Comparison of ENCODE assay signal across 24 cellular contexts in genomic region chr7:85682819-85683218, GRCh38.
DNase-seq lines count a peak whose midpoint lies in the region; ATAC-seq and TF ChIP-seq lines count a peak whose summit lies in the region.
"Had no signal": no experiment of that assay in that cellular context is flagged by ENCODE, and none has a peak within 500 bp of the region (broad histone marks: within the 10 kb centered on the region; RNA-seq: fewer than 3 reads in every experiment).

No MANE protein-coding gene starts in this region.

- ATAC-seq in GM18502 (IDR thresholded peaks at IDR 0.05; ENCODE audit: poor library complexity, unreplicated experiment), result no peak
- no peak for ATAC-seq in GM18870 (IDR thresholded peaks at IDR 0.05; ENCODE audit: unreplicated experiment)

- intact Hi-C loops in posterior vena cava (cut with DNase I), result no loop called here

- no peaks in the 10 kb centered on the region for H3K27me3 ChIP-seq in adipocyte (replicated peaks; ENCODE audit: control insufficient read depth, insufficient read depth, low read length)
- H3K27me3 ChIP-seq in fibroblast of lung (ENCODE audit: control insufficient read depth, insufficient read depth, low read length), result no peaks in the 10 kb centered on the region
- H3K27me3 ChIP-seq: BE2C, esophagus muscularis mucosa, neutrophil, stomach had no signal

- H3K9me3 ChIP-seq in adipocyte (ENCODE audit: control insufficient read depth, low read length) (no peaks in the 10 kb centered on the region), fibroblast of lung (ENCODE audit: control insufficient read depth, insufficient read depth, low read depth, low read length) (no peaks in the 10 kb centered on the region)
- H3K9me3 ChIP-seq: esophagus muscularis mucosa, neutrophil had no signal

- H3K79me2 ChIP-seq in fibroblast of lung (ENCODE audit: control insufficient read depth, insufficient read depth, low read length), result no peaks in the 10 kb centered on the region

- DNase-seq in HCEC 1CT, result peak; percentile 45
- DNase-seq in adipocyte (ENCODE audit: low read depth), result peak; percentile 64
- peak; percentile 27 to 61 for DNase-seq in fibroblast of lung (ENCODE audit: low read depth in 2 of 2)
- peak; percentile 8 for DNase-seq in skeletal muscle cell (ENCODE audit: low read depth)
- DNase-seq in posterior vena cava (ENCODE audit: low spot score), result no peak
- DNase-seq: activated B cell treated with CpG ODN at 0.5 μM for 24 hours; activated CD4-positive, alpha-beta memory T cell treated with anti-CD3 and anti-CD28 coated beads for 36 hours; activated naive CD4-positive, alpha-beta T cell; amygdala; BE2C; cerebellar nuclear complex; DMS79 treated with DMSO at 0.1 percent for 48 hours; effector CD4-positive, alpha-beta T cell; HFFc6; immature natural killer cell; NCI-H1417 treated with DMSO at 0.1 percent for 48 hours; NCI-H82; stimulated activated CD4-positive, alpha-beta T cell treated with anti-CD3 and anti-CD28 coated beads, Interleukin-4, amount 100 ng/mL, for 24 hours; stomach had no signal

- H4K20me1 ChIP-seq in fibroblast of lung (ENCODE audit: control insufficient read depth, extremely low read depth, insufficient read depth, low read length), result no peaks in the 10 kb centered on the region

- no peak for TF ChIP-seq CTCF in fibroblast of lung (conservative IDR thresholded peaks at IDR 0.05 in 1 of 2, IDR thresholded peaks at IDR 0.05 in 1 of 2; ENCODE audit: low read depth in 1 of 2, low read length in 2 of 2)

- H3K4me3 ChIP-seq in adipocyte (ENCODE audit: low read length), result no peak overlapping the region
- H3K4me3 ChIP-seq in fibroblast of lung (replicated peaks in 1 of 4; ENCODE audit: control extremely low read depth in 1 of 4, insufficient read depth in 1 of 4, low read depth in 3 of 4, low read length in 4 of 4), result no peak overlapping the region
- no peak overlapping the region for H3K4me3 ChIP-seq in skeletal muscle cell (ENCODE audit: low read depth, low read length)
- H3K4me3 ChIP-seq: esophagus muscularis mucosa, lung, stomach had no signal

- H3K4me2 ChIP-seq in fibroblast of lung (ENCODE audit: extremely low read depth, insufficient read depth, low read length), result no peak overlapping the region

- H3K9ac ChIP-seq in adipocyte (ENCODE audit: low read length), result no peak overlapping the region
- H3K9ac ChIP-seq in fibroblast of lung (ENCODE audit: insufficient read depth, low read length), result no peak overlapping the region

- H2AFZ ChIP-seq in fibroblast of lung (ENCODE audit: low read length), result no peak overlapping the region

- no peaks in the 10 kb centered on the region for H3K4me1 ChIP-seq in adipocyte (ENCODE audit: control insufficient read depth, insufficient read depth, low read length)
- no peaks in the 10 kb centered on the region for H3K4me1 ChIP-seq in fibroblast of lung (ENCODE audit: control insufficient read depth, extremely low read depth, insufficient read depth, low read length)
- H3K4me1 ChIP-seq: BE2C, esophagus muscularis mucosa, stomach had no signal

- H3K36me3 ChIP-seq in adipocyte (ENCODE audit: control insufficient read depth, insufficient read depth, low read length, severe bottlenecking) (no peaks in the 10 kb centered on the region), fibroblast of lung (ENCODE audit: control insufficient read depth, insufficient read depth, low read length) (no peaks in the 10 kb centered on the region)
- H3K36me3 ChIP-seq: BE2C, esophagus muscularis mucosa, neutrophil, stomach had no signal

- H3K27ac ChIP-seq in fibroblast of lung (ENCODE audit: insufficient read depth, low read length), result no peak overlapping the region
- H3K27ac ChIP-seq: esophagus muscularis mucosa, neutrophil, stomach had no signal
